20 cellular contexts compared by ENCODE assay signal in the genomic region with DNA sequence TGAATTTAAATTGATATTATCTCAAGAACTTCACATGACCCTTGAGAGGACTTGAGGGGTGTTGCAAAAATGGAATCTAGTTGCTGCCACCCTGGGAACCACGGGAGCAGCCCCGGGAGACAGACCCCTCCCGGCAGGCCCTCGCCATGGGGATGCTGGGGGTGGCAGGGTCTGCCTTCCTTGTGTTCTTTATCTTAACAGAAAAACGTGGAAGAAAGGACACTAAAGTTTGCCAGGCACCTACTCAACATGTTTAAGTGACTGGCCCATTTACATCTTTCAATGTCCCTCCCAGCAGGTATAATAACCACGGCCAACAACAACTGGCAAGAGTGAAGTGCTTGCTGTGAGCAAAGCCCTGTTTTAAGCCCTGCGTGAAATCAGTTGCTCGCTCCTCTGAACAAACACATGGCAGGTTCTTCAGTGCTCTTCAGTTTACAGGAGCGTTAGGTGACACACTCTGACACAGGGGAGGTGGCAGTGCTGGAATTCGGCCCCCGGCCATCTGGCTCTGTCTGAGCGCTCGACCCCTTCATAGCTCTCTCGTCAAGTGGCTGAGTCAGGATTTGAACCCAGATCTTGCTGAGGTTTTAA.
DNase-seq lines count a peak whose midpoint lies in the region; ATAC-seq, FAIRE-seq and TF ChIP-seq lines count a peak whose summit lies in the region.
"Had no signal": no experiment of that assay in that cellular context is flagged by ENCODE, and none has a peak within 500 bp of the region (broad histone marks: within the 10 kb centered on the region; RNA-seq: fewer than 3 reads in every experiment).

No MANE protein-coding gene starts in this region.

- peak overlapping the region; percentile 59 to 92; a peak in 5 of 6 replicates for H3K27ac ChIP-seq in A549
- peak overlapping the region; percentile 97 for H3K27ac ChIP-seq in PC-3 (ENCODE audit: low read length)
- H3K27ac ChIP-seq in keratinocyte (ENCODE audit: control insufficient read depth, insufficient read depth, low read length): peak overlapping the region; percentile 100
- H3K27ac ChIP-seq: esophagus muscularis mucosa had no signal

- H3K4me1 ChIP-seq in A549 (peaks cover 41% of the 10 kb centered on the region), PC-3 (ENCODE audit: insufficient read depth, low read length) (peaks cover 39% of the 10 kb centered on the region), keratinocyte (ENCODE audit: control insufficient read depth, extremely low read depth, insufficient read depth, low read length) (peaks cover 29% of the 10 kb centered on the region)

- no peaks in the 10 kb centered on the region for H3K9me2 ChIP-seq in PC-3 (replicated peaks; ENCODE audit: low read length)
- H3K9me2 ChIP-seq: SK-N-SH had no signal

- H3K36me3 ChIP-seq in PC-3 (ENCODE audit: low read depth, low read length): no peaks in the 10 kb centered on the region
- H3K36me3 ChIP-seq in keratinocyte (ENCODE audit: control insufficient read depth in 2 of 2, extremely low read depth in 1 of 2, insufficient read depth in 2 of 2, low read length in 2 of 2): no peaks in the 10 kb centered on the region
- H3K36me3 ChIP-seq: esophagus muscularis mucosa, sigmoid colon, vagina had no signal

- no TSS peak for BruUV-seq in PC-3 (replicated peaks; lab: Mats Ljungman, UMichigan)

- H4K20me1 ChIP-seq in PC-3 (ENCODE audit: low read length) (no peaks in the 10 kb centered on the region), keratinocyte (ENCODE audit: control insufficient read depth, extremely low read depth, insufficient read depth, low read length) (no peaks in the 10 kb centered on the region)

- CTCF ChIA-PET in A549 (lab: Yijun Ruan, JAX) (interaction anchor here (1.1 to 1.4 kb wide), 3 partner anchors 43 to 160 kb away, joined by 3 to 5 read pairs (median 3); no protein-coding TSS in a partner anchor), PC-3 (lab: Charles Lee) (no interaction called here)

- H3K4me3 ChIP-seq in A549: no peak overlapping the region
- H3K4me3 ChIP-seq in PC-3 (ENCODE audit: low read length): no peak overlapping the region
- H3K4me3 ChIP-seq in keratinocyte (ENCODE audit: control insufficient read depth in 2 of 3, extremely low read depth in 1 of 3, insufficient read depth in 2 of 3, low read depth in 1 of 3, low read length in 3 of 3): no peak overlapping the region
- H3K4me3 ChIP-seq: esophagus muscularis mucosa, sigmoid colon, vagina had no signal

- DNase-seq in A549 (ENCODE audit: low read depth in 1 of 2, low spot score in 1 of 2) (no peak), DMS53 (lab: John Stamatoyannopoulos, UW) (peak; percentile 93), PC-3 (no peak), keratinocyte (ENCODE audit: low read depth, low spot score) (no peak), H4 (ENCODE audit: low spot score) (no peak)
- DNase-seq: activated CD4-positive, alpha-beta T cell treated with anti-CD3 and anti-CD28 coated beads for 1 hour; activated CD8-positive, alpha-beta memory T cell treated with anti-CD3 and anti-CD28 coated beads, Interleukin-2, amount 10 ng/mL, durations not matched to agents 7 days and 5 days; CD4-positive, alpha-beta memory T cell; NCI-H1436; NCI-H510A treated with DMSO at 0.1 percent for 48 hours; SK-N-SH; stimulated activated CD4-positive, alpha-beta T cell treated with anti-CD3 and anti-CD28 coated beads, Interleukin-2, amount 100 ng/mL, for 24 hours; T1000 had no signal

- TF ChIP-seq RAD21 in A549 (conservative IDR thresholded peaks at IDR 0.05 in 1 of 2, IDR thresholded peaks at IDR 0.05 in 1 of 2): no peak

- H3K9me3 ChIP-seq in A549 (no peaks in the 10 kb centered on the region), PC-3 (ENCODE audit: low read length) (no peaks in the 10 kb centered on the region), keratinocyte (ENCODE audit: control insufficient read depth, low read depth, low read length) (peaks cover 3% of the 10 kb centered on the region)
- H3K9me3 ChIP-seq: esophagus muscularis mucosa, sigmoid colon, SK-N-SH, vagina had no signal

- H3K9me1 ChIP-seq in keratinocyte (ENCODE audit: control insufficient read depth, extremely low read depth, insufficient read depth, low read length): peaks cover 3% of the 10 kb centered on the region

- dilution Hi-C loops in keratinocyte (cut with MboI; ENCODE audit: extremely low pct_ligation_motif_present, low sequenced_read_pairs): no loop called here

- intact Hi-C loops in PC-3 (cut with micrococcal nuclease): no loop called here

- peak overlapping the region; percentile 95 for H3K9ac ChIP-seq in PC-3 (ENCODE audit: low read length)
- peak overlapping the region; percentile 96 for H3K9ac ChIP-seq in keratinocyte (ENCODE audit: control insufficient read depth, extremely low read depth, insufficient read depth, low read length)
- H3K9ac ChIP-seq: SK-N-SH had no signal

- TF ChIP-seq EP300 in A549 (IDR thresholded peaks at IDR 0.05): no peak

- H3K4me2 ChIP-seq in A549 (peak overlapping the region; percentile 20; the same call in 1 of the 3 replicates), PC-3 (ENCODE audit: low read length) (no peak overlapping the region), keratinocyte (ENCODE audit: control insufficient read depth, extremely low read depth, insufficient read depth, low read depth, low read length) (no peak overlapping the region)
- H3K4me2 ChIP-seq: SK-N-SH had no signal

- H3K79me2 ChIP-seq in PC-3 (ENCODE audit: low read length) (peaks cover 26% of the 10 kb centered on the region), keratinocyte (ENCODE audit: control insufficient read depth, insufficient read depth, low read length) (no peaks in the 10 kb centered on the region)

- no peak for TF ChIP-seq CTCF in A549 (IDR thresholded peaks at IDR 0.05)
- TF ChIP-seq CTCF in PC-3 (conservative IDR thresholded peaks at IDR 0.05; ENCODE audit: low read depth, low read length): no peak
- TF ChIP-seq CTCF in keratinocyte (optimal IDR thresholded peaks at IDR 0.05 in 1 of 3, IDR thresholded peaks at IDR 0.05 in 1 of 3, conservative IDR thresholded peaks at IDR 0.05 in 1 of 3; ENCODE audit: extremely low read depth in 1 of 3, insufficient read depth in 2 of 3, low read length in 3 of 3): no peak

- H2AFZ ChIP-seq in PC-3 (ENCODE audit: low read length) (no peak overlapping the region), keratinocyte (ENCODE audit: control insufficient read depth, low read length) (no peak overlapping the region)

- WGBS in A549 (ENCODE audit: missing lambda C conversion rate): 90% methylated on average over 14 of the region's 14 CpGs

- no peaks in the 10 kb centered on the region for H3F3A ChIP-seq in PC-3 (ENCODE audit: low read length, unreplicated experiment)

- H3K27me3 ChIP-seq in PC-3 (ENCODE audit: low read length): no peaks in the 10 kb centered on the region
- H3K27me3 ChIP-seq in keratinocyte (ENCODE audit: control insufficient read depth, extremely low read depth, insufficient read depth, low read length): no peaks in the 10 kb centered on the region
- H3K27me3 ChIP-seq: esophagus muscularis mucosa, sigmoid colon, vagina had no signal

- TF ChIP-seq POLR2A in A549 (IDR thresholded peaks at IDR 0.05; ENCODE audit: low read length): no peak

- FAIRE-seq in A549 (lab: Jason Lieb, UNC): peak; percentile 70
- FAIRE-seq in keratinocyte (lab: Jason Lieb, UNC): peak; percentile 51
- FAIRE-seq: bronchial epithelial cell had no signal

- ATAC-seq in A549: no peak
- ATAC-seq in PC-3: no peak
- ATAC-seq in GM18861 (IDR thresholded peaks at IDR 0.05; ENCODE audit: unreplicated experiment): no peak
- no peak for ATAC-seq in HG02884 (IDR thresholded peaks at IDR 0.05; ENCODE audit: unreplicated experiment)
- no peak for ATAC-seq in HG03432 (IDR thresholded peaks at IDR 0.05; ENCODE audit: unreplicated experiment)
- ATAC-seq: activated CD8-positive, alpha-beta memory T cell treated with anti-CD3 and anti-CD28 coated beads, Interleukin-2, amount 10 ng/mL, durations not matched to agents 7 days and 5 days had no signal

- POLR2A ChIA-PET in A549 (lab: Yijun Ruan, JAX) (no interaction called here), PC-3 (lab: Charles Lee; ENCODE audit: unreplicated experiment) (no interaction called here)

TF ChIP-seq in A549, 52 proteins besides CTCF, POLR2A, EP300 and RAD21:
- no peak for TF ChIP-seq CEBPB (IDR thresholded peaks at IDR 0.05)
- TF ChIP-seq MYC (IDR thresholded peaks at IDR 0.05; ENCODE audit: borderline replicate concordance, low read length): no peak
- no peak for TF ChIP-seq HOXB13 (CRISPR knock-in tag; IDR thresholded peaks at IDR 0.05; ENCODE audit: low read depth)
- TF ChIP-seq ESRRA (IDR thresholded peaks at IDR 0.05; ENCODE audit: borderline replicate concordance, low read length): no peak
- no peak for TF ChIP-seq NFE2L2 (conservative IDR thresholded peaks at IDR 0.05; ENCODE audit: low read length)
- TF ChIP-seq PHF8 (IDR thresholded peaks at IDR 0.05; ENCODE audit: borderline replicate concordance, low read depth): no peak
- no peak for TF ChIP-seq RARB (CRISPR knock-in tag; IDR thresholded peaks at IDR 0.05)
- no peak for TF ChIP-seq HDAC2 (IDR thresholded peaks at IDR 0.05)
- TF ChIP-seq MAZ (IDR thresholded peaks at IDR 0.05; ENCODE audit: borderline replicate concordance, low read depth, low read length): no peak
- TF ChIP-seq FOSL2 (IDR thresholded peaks at IDR 0.05): no peak
- no peak for TF ChIP-seq FOSL2 (CRISPR knock-in tag; IDR thresholded peaks at IDR 0.05)
- no peak for TF ChIP-seq SMC3 (IDR thresholded peaks at IDR 0.05)
TF ChIP-seq in A549: peak in this region for 0.
